ENCODE assay signal across 8 cellular contexts in the genomic region with DNA sequence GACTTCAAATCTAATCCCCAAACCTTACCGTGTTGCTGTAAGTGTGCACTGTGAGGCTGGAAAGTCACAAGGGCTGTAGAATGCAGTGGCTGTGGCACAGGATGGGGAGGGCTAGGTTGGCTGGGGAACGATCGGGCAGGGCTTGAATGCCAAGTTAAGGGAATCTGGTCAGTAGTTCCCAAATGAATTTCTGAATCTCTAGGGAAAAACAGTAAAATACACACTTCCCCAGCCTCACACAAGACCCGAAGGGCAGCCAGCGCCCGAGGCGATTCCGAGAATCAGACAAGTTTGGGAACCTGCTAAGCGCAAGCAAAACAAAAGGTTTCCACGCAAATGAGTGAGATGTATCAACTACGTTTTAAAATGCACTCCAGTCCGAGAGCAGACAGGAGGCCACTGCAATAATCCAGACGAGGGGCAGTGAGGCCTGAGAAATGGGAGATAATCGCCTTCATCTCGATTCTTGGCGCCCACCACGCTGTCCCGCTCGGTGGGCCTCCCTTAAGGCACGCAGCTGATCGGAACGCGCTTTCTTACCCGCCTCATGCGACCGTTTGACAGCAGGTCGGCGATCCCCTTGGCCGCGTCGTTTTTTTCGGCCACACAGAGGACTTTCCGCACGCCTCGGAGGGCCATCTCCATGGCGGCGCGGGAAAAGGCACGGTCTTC. TPM values are rescaled to one million over a fixed set of nuclear protein-coding genes. Genes with fewer than 3 reads are reported as not detected.
A peak's percentile ranks its signal among the peaks of the same experiment; 100 is the strongest.
DNase-seq lines count a peak whose midpoint lies in the region; ATAC-seq and TF ChIP-seq lines count a peak whose summit lies in the region.

No MANE protein-coding gene starts in this region.

- H3K36me3 ChIP-seq in A673 (ENCODE audit: insufficient read depth, low read length, poor library complexity, severe bottlenecking) (peaks cover 28% of the 10 kb centered on the region), stomach smooth muscle (ENCODE audit: control insufficient read depth in 2 of 2, insufficient read depth in 2 of 2, low read length in 2 of 2) (peaks cover 24 to 26% of the 10 kb centered on the region in 2 donors)

- H3K27me3 ChIP-seq in A673 (replicated peaks; ENCODE audit: insufficient read depth, low read depth, low read length, poor library complexity) (no peaks in the 10 kb centered on the region), stomach smooth muscle (ENCODE audit: control insufficient read depth in 1 of 2, insufficient read depth in 2 of 2, low read length in 2 of 2) (no peaks in the 10 kb centered on the region)

- H3K9me3 ChIP-seq in A673 (ENCODE audit: low read depth, low read length, poor library complexity, severe bottlenecking): no peaks in the 10 kb centered on the region
- no peaks in the 10 kb centered on the region for H3K9me3 ChIP-seq in stomach smooth muscle (ENCODE audit: control insufficient read depth in 2 of 2, low read length in 2 of 2)

- BruUV-seq in A673 (replicated peaks; lab: Mats Ljungman, UMichigan): no TSS peak

- peak overlapping the region; percentile 86 for H3K27ac ChIP-seq in A673 (ENCODE audit: low read depth, low read length, poor library complexity, severe bottlenecking)
- peak overlapping the region; percentile 90 for H3K27ac ChIP-seq in stomach smooth muscle (ENCODE audit: low read length)

- CTCF ChIA-PET in A673 (lab: Charles Lee): no interaction called here

- intact Hi-C loops in A673 (cut with micrococcal nuclease; ENCODE audit: unreplicated experiment): no loop called here

- POLR2A ChIA-PET in A673 (lab: Charles Lee; ENCODE audit: low non-redundant PET): no interaction called here

- H3K4me3 ChIP-seq in A673 (ENCODE audit: low read depth, low read length, poor library complexity, severe bottlenecking) (peak overlapping the region; percentile 90), astrocyte of the spinal cord (ENCODE audit: low read depth, low read length) (peak overlapping the region; percentile 95), stomach smooth muscle (ENCODE audit: low read length in 2 of 2) (peak overlapping the region; percentile 91 to 98)
- H3K4me3 ChIP-seq in Jurkat, Clone E6-1 (ENCODE audit: low read length): peak overlapping the region; percentile 80

- peak; percentile 17 for DNase-seq in A673 (ENCODE audit: low spot score)
- no peak for DNase-seq in Jurkat, Clone E6-1 (ENCODE audit: low read depth, low spot score)
- DNase-seq in astrocyte of the spinal cord (ENCODE audit: low read depth, low spot score): peak; percentile 21
- DNase-seq in kidney tubule cell (ENCODE audit: low spot score): peak; percentile 22
- DNase-seq in NCI-H1105 treated with DMSO at 0.1 percent for 48 hours (lab: John Stamatoyannopoulos, UW): no peak

- TF ChIP-seq CTCF in A673 (conservative IDR thresholded peaks at IDR 0.05; ENCODE audit: low read depth, low read length) (no peak), astrocyte of the spinal cord (IDR thresholded peaks at IDR 0.05; ENCODE audit: low read depth, low read length) (no peak)

- ATAC-seq in GM19023 (IDR thresholded peaks at IDR 0.05; ENCODE audit: unreplicated experiment) (peak; percentile 6), HG03159 (IDR thresholded peaks at IDR 0.05; ENCODE audit: unreplicated experiment) (no peak)

- H3K4me1 ChIP-seq in A673 (ENCODE audit: insufficient read depth, low read length, poor library complexity, severe bottlenecking): peaks cover 30% of the 10 kb centered on the region
- H3K4me1 ChIP-seq in stomach smooth muscle (ENCODE audit: control insufficient read depth, insufficient read depth, low read length): peaks cover 55% of the 10 kb centered on the region

- in situ Hi-C loops in astrocyte of the spinal cord (cut with HindIII; ENCODE audit: low sequenced_read_pairs): no loop called here

- peak overlapping the region; percentile 89 to 93 for H3K9ac ChIP-seq in stomach smooth muscle (ENCODE audit: low read length in 2 of 2)

RNA-seq across cellular contexts. Expression of a gene that starts 0.6 kb away (rescaled TPM):
- 100 and 104 TPM in 2 replicates for total RNA-seq in A673 (2021)
- 54.0 TPM for polyA plus RNA-seq in Jurkat, Clone E6-1 (2012; ENCODE audit: insufficient read depth, insufficient read length)

RNA-seq across cellular contexts. Expression of a gene that starts 0.9 kb away (rescaled TPM):
- total RNA-seq in A673 (2021): 22.9 and 23.5 TPM in 2 replicates
- 8.2 TPM for polyA plus RNA-seq in Jurkat, Clone E6-1 (2012; ENCODE audit: insufficient read depth, insufficient read length)

RNA-seq across cellular contexts. Expression of a gene that starts 49.2 kb away (rescaled TPM):
- total RNA-seq in A673 (2021): 54.0 and 63.5 TPM in 2 replicates
- polyA plus RNA-seq in Jurkat, Clone E6-1 (2012; ENCODE audit: insufficient read depth, insufficient read length): 74.1 TPM

RNA-seq across cellular contexts. Expression of a gene that starts 53.7 kb away (rescaled TPM):
- 8.1 and 10.4 TPM in 2 replicates for total RNA-seq in A673 (2021)
- 8.4 TPM for polyA plus RNA-seq in Jurkat, Clone E6-1 (2012; ENCODE audit: insufficient read depth, insufficient read length)

RNA-seq across cellular contexts. Expression of a gene that starts 55.7 kb away (rescaled TPM):
- total RNA-seq in A673 (2021): 169 and 200 TPM in 2 replicates
- 226 TPM for polyA plus RNA-seq in Jurkat, Clone E6-1 (2012; ENCODE audit: insufficient read depth, insufficient read length)

Comparison
In these comparisons a context has a peak if more than half of its experiments do, and no peak if none do; other contexts are left out.
1. DNase-seq: peak in A673 (single experiment), astrocyte of the spinal cord (single experiment) and kidney tubule cell (single experiment); none in Jurkat, Clone E6-1 (single experiment) and NCI-H1105 treated with DMSO at 0.1 percent for 48 hours (single experiment).
2. Peak in every context shown above with its lines, with median percentiles within 50 percentile points of each other: H3K4me3 ChIP-seq.